1 cellular context compared by ENCODE assay signal in genomic region chr10:103658049-103658577, GRCh38.
TF ChIP-seq lines count a peak whose summit lies in the region.

No MANE protein-coding gene starts in this region.

TF ChIP-seq in HepG2, 621 proteins besides CTCF, POLR2A, EP300 and RAD21 (continued from another document and continues in another):
- TF ChIP-seq, protein P1, sequence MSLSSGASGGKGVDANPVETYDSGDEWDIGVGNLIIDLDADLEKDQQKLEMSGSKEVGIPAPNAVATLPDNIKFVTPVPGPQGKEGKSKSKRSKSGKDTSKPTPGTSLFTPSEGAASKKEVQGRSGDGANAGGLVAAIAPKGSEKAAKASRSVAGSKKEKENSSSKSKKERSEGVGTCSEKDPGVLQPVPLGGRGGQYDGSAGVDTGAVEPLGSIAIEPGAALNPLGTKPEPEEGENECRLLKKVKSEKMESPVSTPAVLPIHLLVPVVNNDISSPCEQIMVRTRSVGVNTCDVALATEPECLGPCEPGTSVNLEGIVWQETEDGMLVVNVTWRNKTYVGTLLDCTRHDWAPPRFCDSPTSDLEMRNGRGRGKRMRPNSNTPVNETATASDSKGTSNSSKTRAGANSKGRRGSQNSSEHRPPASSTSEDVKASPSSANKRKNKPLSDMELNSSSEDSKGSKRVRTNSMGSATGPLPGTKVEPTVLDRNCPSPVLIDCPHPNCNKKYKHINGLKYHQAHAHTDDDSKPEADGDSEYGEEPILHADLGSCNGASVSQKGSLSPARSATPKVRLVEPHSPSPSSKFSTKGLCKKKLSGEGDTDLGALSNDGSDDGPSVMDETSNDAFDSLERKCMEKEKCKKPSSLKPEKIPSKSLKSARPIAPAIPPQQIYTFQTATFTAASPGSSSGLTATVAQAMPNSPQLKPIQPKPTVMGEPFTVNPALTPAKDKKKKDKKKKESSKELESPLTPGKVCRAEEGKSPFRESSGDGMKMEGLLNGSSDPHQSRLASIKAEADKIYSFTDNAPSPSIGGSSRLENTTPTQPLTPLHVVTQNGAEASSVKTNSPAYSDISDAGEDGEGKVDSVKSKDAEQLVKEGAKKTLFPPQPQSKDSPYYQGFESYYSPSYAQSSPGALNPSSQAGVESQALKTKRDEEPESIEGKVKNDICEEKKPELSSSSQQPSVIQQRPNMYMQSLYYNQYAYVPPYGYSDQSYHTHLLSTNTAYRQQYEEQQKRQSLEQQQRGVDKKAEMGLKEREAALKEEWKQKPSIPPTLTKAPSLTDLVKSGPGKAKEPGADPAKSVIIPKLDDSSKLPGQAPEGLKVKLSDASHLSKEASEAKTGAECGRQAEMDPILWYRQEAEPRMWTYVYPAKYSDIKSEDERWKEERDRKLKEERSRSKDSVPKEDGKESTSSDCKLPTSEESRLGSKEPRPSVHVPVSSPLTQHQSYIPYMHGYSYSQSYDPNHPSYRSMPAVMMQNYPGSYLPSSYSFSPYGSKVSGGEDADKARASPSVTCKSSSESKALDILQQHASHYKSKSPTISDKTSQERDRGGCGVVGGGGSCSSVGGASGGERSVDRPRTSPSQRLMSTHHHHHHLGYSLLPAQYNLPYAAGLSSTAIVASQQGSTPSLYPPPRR (CRISPR knock-in tag; IDR thresholded peaks at IDR 0.05; ENCODE audit: borderline replicate concordance): no peak
- 0 out of 2 replicates have a peak, but pooled peaks have one; percentile 52 for TF ChIP-seq PRMT3 (CRISPR knock-in tag; IDR thresholded peaks at IDR 0.05; ENCODE audit: borderline replicate concordance, low read depth)
- TF ChIP-seq ZNF720 (CRISPR knock-in tag; IDR thresholded peaks at IDR 0.05): no peak
- TF ChIP-seq ZNF431 (CRISPR knock-in tag; IDR thresholded peaks at IDR 0.05; ENCODE audit: borderline replicate concordance, low read depth): no peak
- TF ChIP-seq, protein P2, sequence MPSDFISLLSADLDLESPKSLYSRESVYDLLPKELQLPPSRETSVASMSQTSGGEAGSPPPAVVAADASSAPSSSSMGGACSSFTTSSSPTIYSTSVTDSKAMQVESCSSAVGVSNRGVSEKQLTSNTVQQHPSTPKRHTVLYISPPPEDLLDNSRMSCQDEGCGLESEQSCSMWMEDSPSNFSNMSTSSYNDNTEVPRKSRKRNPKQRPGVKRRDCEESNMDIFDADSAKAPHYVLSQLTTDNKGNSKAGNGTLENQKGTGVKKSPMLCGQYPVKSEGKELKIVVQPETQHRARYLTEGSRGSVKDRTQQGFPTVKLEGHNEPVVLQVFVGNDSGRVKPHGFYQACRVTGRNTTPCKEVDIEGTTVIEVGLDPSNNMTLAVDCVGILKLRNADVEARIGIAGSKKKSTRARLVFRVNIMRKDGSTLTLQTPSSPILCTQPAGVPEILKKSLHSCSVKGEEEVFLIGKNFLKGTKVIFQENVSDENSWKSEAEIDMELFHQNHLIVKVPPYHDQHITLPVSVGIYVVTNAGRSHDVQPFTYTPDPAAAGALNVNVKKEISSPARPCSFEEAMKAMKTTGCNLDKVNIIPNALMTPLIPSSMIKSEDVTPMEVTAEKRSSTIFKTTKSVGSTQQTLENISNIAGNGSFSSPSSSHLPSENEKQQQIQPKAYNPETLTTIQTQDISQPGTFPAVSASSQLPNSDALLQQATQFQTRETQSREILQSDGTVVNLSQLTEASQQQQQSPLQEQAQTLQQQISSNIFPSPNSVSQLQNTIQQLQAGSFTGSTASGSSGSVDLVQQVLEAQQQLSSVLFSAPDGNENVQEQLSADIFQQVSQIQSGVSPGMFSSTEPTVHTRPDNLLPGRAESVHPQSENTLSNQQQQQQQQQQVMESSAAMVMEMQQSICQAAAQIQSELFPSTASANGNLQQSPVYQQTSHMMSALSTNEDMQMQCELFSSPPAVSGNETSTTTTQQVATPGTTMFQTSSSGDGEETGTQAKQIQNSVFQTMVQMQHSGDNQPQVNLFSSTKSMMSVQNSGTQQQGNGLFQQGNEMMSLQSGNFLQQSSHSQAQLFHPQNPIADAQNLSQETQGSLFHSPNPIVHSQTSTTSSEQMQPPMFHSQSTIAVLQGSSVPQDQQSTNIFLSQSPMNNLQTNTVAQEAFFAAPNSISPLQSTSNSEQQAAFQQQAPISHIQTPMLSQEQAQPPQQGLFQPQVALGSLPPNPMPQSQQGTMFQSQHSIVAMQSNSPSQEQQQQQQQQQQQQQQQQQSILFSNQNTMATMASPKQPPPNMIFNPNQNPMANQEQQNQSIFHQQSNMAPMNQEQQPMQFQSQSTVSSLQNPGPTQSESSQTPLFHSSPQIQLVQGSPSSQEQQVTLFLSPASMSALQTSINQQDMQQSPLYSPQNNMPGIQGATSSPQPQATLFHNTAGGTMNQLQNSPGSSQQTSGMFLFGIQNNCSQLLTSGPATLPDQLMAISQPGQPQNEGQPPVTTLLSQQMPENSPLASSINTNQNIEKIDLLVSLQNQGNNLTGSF (CRISPR knock-in tag; IDR thresholded peaks at IDR 0.05): no peak
- TF ChIP-seq SYNCRIP (IDR thresholded peaks at IDR 0.05; ENCODE audit: insufficient read depth, low read depth, low read length): no peak
- no peak for TF ChIP-seq SRSF9 (IDR thresholded peaks at IDR 0.05; ENCODE audit: borderline replicate concordance, insufficient read depth, low read depth, low read length, poor library complexity, severe bottlenecking)
- no peak for TF ChIP-seq TMF1 (CRISPR knock-in tag; IDR thresholded peaks at IDR 0.05; ENCODE audit: low read depth)
- TF ChIP-seq E2F1 (CRISPR knock-in tag; IDR thresholded peaks at IDR 0.05): no peak
- TF ChIP-seq ZFX (CRISPR knock-in tag; IDR thresholded peaks at IDR 0.05; ENCODE audit: low read depth): no peak
- no peak for TF ChIP-seq ONECUT2 (CRISPR knock-in tag; IDR thresholded peaks at IDR 0.05)
- peak; percentile 83 for TF ChIP-seq NCOA2 (CRISPR knock-in tag; IDR thresholded peaks at IDR 0.05)
- TF ChIP-seq CCDC6 (CRISPR knock-in tag; IDR thresholded peaks at IDR 0.05): 0 out of 2 replicates have a peak, but pooled peaks have one; percentile 63
- TF ChIP-seq ZZZ3 (CRISPR knock-in tag; IDR thresholded peaks at IDR 0.05; ENCODE audit: borderline replicate concordance): no peak
- TF ChIP-seq SNAI1 (CRISPR knock-in tag; IDR thresholded peaks at IDR 0.05; ENCODE audit: borderline replicate concordance): no peak
- TF ChIP-seq HNF4G (IDR thresholded peaks at IDR 0.05; ENCODE audit: borderline replicate concordance, low read depth, low read length): peak; percentile 82; the same call in 1 of the 2 replicates
- TF ChIP-seq HNF4G (CRISPR knock-in tag; IDR thresholded peaks at IDR 0.05; ENCODE audit: borderline replicate concordance, low read depth): no peak
- TF ChIP-seq RBM22 (optimal IDR thresholded peaks at IDR 0.05; ENCODE audit: low read length): peak; percentile 94
- no peak for TF ChIP-seq SNRNP70 (IDR thresholded peaks at IDR 0.05; ENCODE audit: low read depth, low read length)
- no peak for TF ChIP-seq ZSCAN12 (CRISPR knock-in tag; IDR thresholded peaks at IDR 0.05)
- TF ChIP-seq ZNF362 (CRISPR knock-in tag; IDR thresholded peaks at IDR 0.05; ENCODE audit: borderline replicate concordance): no peak
- no peak for TF ChIP-seq ZBTB42 (CRISPR knock-in tag; IDR thresholded peaks at IDR 0.05)
- TF ChIP-seq ZNF713 (CRISPR knock-in tag; IDR thresholded peaks at IDR 0.05): no peak
- TF ChIP-seq ZNF547 (CRISPR knock-in tag; IDR thresholded peaks at IDR 0.05): no peak
- no peak for TF ChIP-seq ZFP91 (CRISPR knock-in tag; IDR thresholded peaks at IDR 0.05; ENCODE audit: borderline replicate concordance)
- no peak for TF ChIP-seq MEIS1 (CRISPR knock-in tag; IDR thresholded peaks at IDR 0.05; ENCODE audit: borderline replicate concordance)
- no peak for TF ChIP-seq SRF (IDR thresholded peaks at IDR 0.05; ENCODE audit: low read depth, low read length)
- TF ChIP-seq JUN (CRISPR knock-in tag; IDR thresholded peaks at IDR 0.05): no peak
- TF ChIP-seq SP140L (CRISPR knock-in tag; IDR thresholded peaks at IDR 0.05; ENCODE audit: borderline replicate concordance): no peak
- no peak for TF ChIP-seq ZNF350 (CRISPR knock-in tag; IDR thresholded peaks at IDR 0.05; ENCODE audit: borderline replicate concordance, low read depth)
- TF ChIP-seq ZBTB49 (CRISPR knock-in tag; IDR thresholded peaks at IDR 0.05; ENCODE audit: borderline replicate concordance): no peak
- TF ChIP-seq GPBP1L1 (CRISPR knock-in tag; IDR thresholded peaks at IDR 0.05): no peak
- TF ChIP-seq ISX (CRISPR knock-in tag; conservative IDR thresholded peaks at IDR 0.05): no peak
- no peak for TF ChIP-seq ZBTB8A (CRISPR knock-in tag; IDR thresholded peaks at IDR 0.05; ENCODE audit: borderline replicate concordance, low read depth)
- no peak for TF ChIP-seq CREB1 (IDR thresholded peaks at IDR 0.05)
- TF ChIP-seq CREB1 (CRISPR knock-in tag; IDR thresholded peaks at IDR 0.05): no peak
- TF ChIP-seq TRAFD1 (CRISPR knock-in tag; IDR thresholded peaks at IDR 0.05; ENCODE audit: borderline replicate concordance): no peak
- no peak for TF ChIP-seq ZNF274 (CRISPR knock-in tag; IDR thresholded peaks at IDR 0.05)
- no peak for TF ChIP-seq SNAPC2 (CRISPR knock-in tag; IDR thresholded peaks at IDR 0.05)
- no peak for TF ChIP-seq CREB3 (CRISPR knock-in tag; IDR thresholded peaks at IDR 0.05)
